8 cellular contexts compared by ENCODE assay signal in the genomic region with DNA sequence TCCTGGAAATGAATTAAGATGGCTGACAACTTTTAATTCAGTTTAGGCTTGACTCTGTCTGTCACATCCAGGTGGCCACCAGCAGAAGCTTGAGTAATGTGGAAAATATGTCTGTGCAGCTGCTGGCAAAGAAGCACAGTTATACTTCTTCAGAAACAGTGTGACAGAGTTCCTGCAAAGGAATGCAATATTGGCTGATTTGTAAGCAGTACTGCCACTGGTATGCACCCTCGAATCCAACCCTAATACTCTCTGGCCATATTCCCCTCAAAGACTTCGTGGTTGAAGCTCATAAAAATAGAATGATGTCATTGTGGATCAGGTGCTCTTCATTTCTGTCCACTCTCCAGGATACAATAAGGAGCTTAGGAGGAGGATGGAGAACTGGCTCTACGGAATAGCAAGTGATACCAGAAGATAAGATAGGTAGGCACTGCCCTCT.
DNase-seq lines count a peak whose midpoint lies in the region; ATAC-seq and TF ChIP-seq lines count a peak whose summit lies in the region.

No MANE protein-coding gene starts in this region.

- H3K4me3 ChIP-seq in naive thymus-derived CD4-positive, alpha-beta T cell (ENCODE audit: low read length): no peak overlapping the region

- no peaks in the 10 kb centered on the region for H3K27me3 Mint-ChIP-seq in activated B cell treated with CpG ODN at 0.5 μM for 24 hours
- H3K27me3 Mint-ChIP-seq in naive thymus-derived CD4-positive, alpha-beta T cell: no peaks in the 10 kb centered on the region

- CTCF ChIA-PET in activated B cell treated with CpG ODN at 0.5 μM for 24 hours (lab: Charles Lee): no interaction called here
- CTCF ChIA-PET in naive thymus-derived CD4-positive, alpha-beta T cell (lab: Charles Lee): no interaction called here

- no peaks in the 10 kb centered on the region for H3K27me3 ChIP-seq in naive thymus-derived CD4-positive, alpha-beta T cell (ENCODE audit: control insufficient read depth in 2 of 2, insufficient read depth in 2 of 2, low read length in 2 of 2)

- no peaks in the 10 kb centered on the region for H3K36me3 ChIP-seq in naive thymus-derived CD4-positive, alpha-beta T cell (ENCODE audit: control insufficient read depth in 2 of 3, insufficient read depth in 3 of 3, low read length in 3 of 3)

- ATAC-seq in activated B cell treated with CpG ODN at 0.5 μM for 24 hours (ENCODE audit: low read depth): no peak
- ATAC-seq in naive thymus-derived CD4-positive, alpha-beta T cell: no peak
- ATAC-seq in GM21737 (IDR thresholded peaks at IDR 0.05; ENCODE audit: unreplicated experiment): no peak

- no peaks in the 10 kb centered on the region for H3K9me3 Mint-ChIP-seq in activated B cell treated with CpG ODN at 0.5 μM for 24 hours
- peaks cover 0 to 16% (median 4%) of the 10 kb centered on the region in 11 donors for H3K9me3 Mint-ChIP-seq in naive thymus-derived CD4-positive, alpha-beta T cell

- no peak overlapping the region for H3K27ac ChIP-seq in naive thymus-derived CD4-positive, alpha-beta T cell (ENCODE audit: low read depth, low read length)

- H3K4me1 ChIP-seq in naive thymus-derived CD4-positive, alpha-beta T cell (ENCODE audit: control insufficient read depth in 2 of 2, insufficient read depth in 2 of 2, low read length in 2 of 2): no peaks in the 10 kb centered on the region

- H3K9me3 ChIP-seq in naive thymus-derived CD4-positive, alpha-beta T cell (ENCODE audit: control insufficient read depth in 2 of 3, low read length in 3 of 3): no peaks in the 10 kb centered on the region

- peaks cover 3% of the 10 kb centered on the region for H3K36me3 Mint-ChIP-seq in activated B cell treated with CpG ODN at 0.5 μM for 24 hours (ENCODE audit: low read depth)
- H3K36me3 Mint-ChIP-seq in naive thymus-derived CD4-positive, alpha-beta T cell: peaks cover 0 to 14% (median 0%) of the 10 kb centered on the region in 5 donors

- H3K27ac Mint-ChIP-seq in activated B cell treated with CpG ODN at 0.5 μM for 24 hours: peak overlapping the region; percentile 41
- no peak overlapping the region for H3K27ac Mint-ChIP-seq in naive thymus-derived CD4-positive, alpha-beta T cell

- H3K4me1 Mint-ChIP-seq in activated B cell treated with CpG ODN at 0.5 μM for 24 hours: peaks cover 25% of the 10 kb centered on the region
- H3K4me1 Mint-ChIP-seq in naive thymus-derived CD4-positive, alpha-beta T cell: peaks cover 0 to 21% (median under 1%) of the 10 kb centered on the region in 7 donors

- no peak for TF ChIP-seq CTCF in activated B cell treated with CpG ODN at 0.5 μM for 24 hours (IDR thresholded peaks at IDR 0.05)

- DNase-seq in AG08395 (ENCODE audit: low spot score) (peak; percentile 87), H4 (ENCODE audit: low spot score) (peak; percentile 92), activated B cell treated with CpG ODN at 0.5 μM for 24 hours (no peak), kidney tubule cell (ENCODE audit: low spot score) (peak; percentile 96), erythroblast (lab: John Stamatoyannopoulos, UW) (no peak), KG1 (lab: John Stamatoyannopoulos, UW) (no peak)
- DNase-seq in naive thymus-derived CD4-positive, alpha-beta T cell: no peak

- intact Hi-C loops in activated B cell treated with CpG ODN at 0.5 μM for 24 hours (cut with micrococcal nuclease): no loop called here
- intact Hi-C loops in naive thymus-derived CD4-positive, alpha-beta T cell (cut with micrococcal nuclease): no loop called here

- POLR2A ChIA-PET in activated B cell treated with CpG ODN at 0.5 μM for 24 hours (lab: Charles Lee): interaction anchor here (0.9 to 1.5 kb wide), 2 partner anchors 11 to 58 kb away, joined by 3 to 4 read pairs; no protein-coding TSS in a partner anchor
- POLR2A ChIA-PET in naive thymus-derived CD4-positive, alpha-beta T cell (lab: Charles Lee): no interaction called here

- H3K4me3 Mint-ChIP-seq in activated B cell treated with CpG ODN at 0.5 μM for 24 hours: no peak overlapping the region
- no peak overlapping the region for H3K4me3 Mint-ChIP-seq in naive thymus-derived CD4-positive, alpha-beta T cell

- no peak for TF ChIP-seq POLR2A in erythroblast (IDR thresholded peaks at IDR 0.05; ENCODE audit: low read length)

Comparison
In these comparisons a context has a peak if more than half of its experiments do, and no peak if none do; other contexts are left out.
1. DNase-seq: peak in AG08395 (single experiment), H4 (single experiment) and kidney tubule cell (single experiment); none in activated B cell treated with CpG ODN at 0.5 μM for 24 hours (single experiment), naive thymus-derived CD4-positive, alpha-beta T cell (0 of 9), erythroblast (0 of 2) and KG1 (single experiment).